8 cellular contexts compared by ENCODE assay signal in genomic region chr6:7136859-7137334, GRCh38.
A peak's percentile ranks its signal among the peaks of the same experiment; 100 is the strongest.
DNase-seq lines count a peak whose midpoint lies in the region; ATAC-seq lines count a peak whose summit lies in the region.

No MANE protein-coding gene starts in this region.

- H3K9me3 ChIP-seq in ES-I3 (ENCODE audit: control insufficient read depth, insufficient read depth, low read length) (no peaks in the 10 kb centered on the region), KOPT-K1 (ENCODE audit: insufficient read depth, low read length, poor library complexity, severe bottlenecking) (no peaks in the 10 kb centered on the region)

- H3K27me3 Mint-ChIP-seq in effector memory CD8-positive, alpha-beta T cell = no peaks in the 10 kb centered on the region
- no peaks in the 10 kb centered on the region for H3K27me3 Mint-ChIP-seq in stimulated activated memory B cell treated with anti-CD40 and anti-IgM and Interleukin-4, amounts not matched to agents 10 μg/mL and 1 μg/mL and 100 μg/mL, for 72 hours

- ATAC-seq in GM21423 (IDR thresholded peaks at IDR 0.05; ENCODE audit: unreplicated experiment) = peak; percentile 42
- no peak for ATAC-seq in effector memory CD8-positive, alpha-beta T cell (replicated peaks)
- peak; percentile 72 for ATAC-seq in stimulated activated memory B cell treated with anti-CD40 and anti-IgM and Interleukin-4, amounts not matched to agents 10 μg/mL and 1 μg/mL and 100 μg/mL, for 72 hours

- peaks cover 35 to 55% of the 10 kb centered on the region in 2 donors for H3K4me1 Mint-ChIP-seq in effector memory CD8-positive, alpha-beta T cell (ENCODE audit: low read depth in 2 of 2)
- peaks cover 71% of the 10 kb centered on the region for H3K4me1 Mint-ChIP-seq in stimulated activated memory B cell treated with anti-CD40 and anti-IgM and Interleukin-4, amounts not matched to agents 10 μg/mL and 1 μg/mL and 100 μg/mL, for 72 hours

- peaks cover 19% of the 10 kb centered on the region for H3K4me1 ChIP-seq in ES-I3 (ENCODE audit: insufficient read depth, low read length)

- no peaks in the 10 kb centered on the region for H3K36me3 ChIP-seq in ES-I3 (ENCODE audit: insufficient read depth, low read length)
- no peaks in the 10 kb centered on the region for H3K36me3 ChIP-seq in KOPT-K1 (ENCODE audit: insufficient read depth, low read length)

- H3K36me3 Mint-ChIP-seq in effector memory CD8-positive, alpha-beta T cell (ENCODE audit: insufficient read depth) = peaks cover 13% of the 10 kb centered on the region
- peaks cover 2% of the 10 kb centered on the region for H3K36me3 Mint-ChIP-seq in stimulated activated memory B cell treated with anti-CD40 and anti-IgM and Interleukin-4, amounts not matched to agents 10 μg/mL and 1 μg/mL and 100 μg/mL, for 72 hours

- no peaks in the 10 kb centered on the region for H3K9me3 Mint-ChIP-seq in effector memory CD8-positive, alpha-beta T cell
- H3K9me3 Mint-ChIP-seq in stimulated activated memory B cell treated with anti-CD40 and anti-IgM and Interleukin-4, amounts not matched to agents 10 μg/mL and 1 μg/mL and 100 μg/mL, for 72 hours = no peaks in the 10 kb centered on the region

- 0 out of 2 replicates have a peak overlapping the region, but pooled peaks have one; percentile 2 for H3K9ac ChIP-seq in ES-I3 (ENCODE audit: low read depth, low read length)

- peak overlapping the region; percentile 67 for H3K27ac ChIP-seq in KOPT-K1 (ENCODE audit: low read depth, low read length, poor library complexity, severe bottlenecking)

- H3K4me3 Mint-ChIP-seq in effector memory CD8-positive, alpha-beta T cell = peak overlapping the region; percentile 70 to 76
- H3K4me3 Mint-ChIP-seq in stimulated activated memory B cell treated with anti-CD40 and anti-IgM and Interleukin-4, amounts not matched to agents 10 μg/mL and 1 μg/mL and 100 μg/mL, for 72 hours = peak overlapping the region; percentile 76

- peak overlapping the region; percentile 90 to 91 for H3K27ac Mint-ChIP-seq in effector memory CD8-positive, alpha-beta T cell
- H3K27ac Mint-ChIP-seq in stimulated activated memory B cell treated with anti-CD40 and anti-IgM and Interleukin-4, amounts not matched to agents 10 μg/mL and 1 μg/mL and 100 μg/mL, for 72 hours = peak overlapping the region; percentile 97

- DNase-seq in effector memory CD8-positive, alpha-beta T cell = no peak
- no peak for DNase-seq in LoVo (ENCODE audit: low spot score)
- no peak for DNase-seq in COLO668 (lab: John Stamatoyannopoulos, UW; ENCODE audit: unreplicated experiment)
- no peak for DNase-seq in AG08395 (ENCODE audit: low spot score)
